ENCODE assay signal across 8 cellular contexts in genomic region chr18:57802166-57802868, GRCh38. TPM values are rescaled to one million over a fixed set of nuclear protein-coding genes. Genes with fewer than 3 reads are reported as not detected.
DNase-seq lines count a peak whose midpoint lies in the region; ATAC-seq, FAIRE-seq and TF ChIP-seq lines count a peak whose summit lies in the region.

No MANE protein-coding gene starts in this region.

- peaks cover 11% of the 10 kb centered on the region for H3K4me1 ChIP-seq in RWPE2 (ENCODE audit: insufficient read depth, poor library complexity, severe bottlenecking)
- H3K4me1 ChIP-seq in sigmoid colon: peaks cover 0 to 42% (median 19%) of the 10 kb centered on the region in 4 donors

- H3K9me3 ChIP-seq in RWPE2 (ENCODE audit: severe bottlenecking) (no peaks in the 10 kb centered on the region), sigmoid colon (no peaks in the 10 kb centered on the region)

- H3K36me3 ChIP-seq in RWPE2 (ENCODE audit: low read depth) (no peaks in the 10 kb centered on the region), sigmoid colon (no peaks in the 10 kb centered on the region)

- CTCF ChIA-PET in activated naive CD4-positive, alpha-beta T cell treated with anti-CD3 and anti-CD28 coated beads for 36 hours (lab: Charles Lee): no interaction called here

- peak overlapping the region; percentile 57 for H3K27ac ChIP-seq in RWPE2 (ENCODE audit: poor library complexity, severe bottlenecking)
- H3K27ac ChIP-seq in sigmoid colon: peak overlapping the region; percentile 71 to 92 (median 86)

- H3K9me3 Mint-ChIP-seq in activated naive CD4-positive, alpha-beta T cell treated with anti-CD3 and anti-CD28 coated beads for 36 hours: no peaks in the 10 kb centered on the region

- peak overlapping the region; percentile 69 for H3K4me3 ChIP-seq in RWPE2 (ENCODE audit: severe bottlenecking)
- H3K4me3 ChIP-seq in foreskin fibroblast (ENCODE audit: low read depth in 1 of 2, low read length in 2 of 2): peak overlapping the region; percentile 90 to 97
- H3K4me3 ChIP-seq in sigmoid colon: peak overlapping the region; percentile 68 to 85 (median 75)

- TF ChIP-seq POLR2A in sigmoid colon (IDR thresholded peaks at IDR 0.05): no peak

- 0 to 1% methylated on average over 48 of the region's 48 CpGs for WGBS in sigmoid colon, 2 donors

- no peaks in the 10 kb centered on the region for H3K36me3 Mint-ChIP-seq in activated naive CD4-positive, alpha-beta T cell treated with anti-CD3 and anti-CD28 coated beads for 36 hours (ENCODE audit: low read depth)

- H3K27me3 ChIP-seq in RWPE2 (ENCODE audit: insufficient read depth, poor library complexity, severe bottlenecking) (no peaks in the 10 kb centered on the region), sigmoid colon (peaks cover 0 to 6% (median 0%) of the 10 kb centered on the region in 3 donors)

- H3K4me1 Mint-ChIP-seq in activated naive CD4-positive, alpha-beta T cell treated with anti-CD3 and anti-CD28 coated beads for 36 hours (ENCODE audit: low read depth): peaks cover 13% of the 10 kb centered on the region

- intact Hi-C loops in activated naive CD4-positive, alpha-beta T cell treated with anti-CD3 and anti-CD28 coated beads for 36 hours (cut with micrococcal nuclease): loop anchor here (2.0 kb wide), 1 partner anchor 172 kb away; no protein-coding TSS in a partner anchor
- intact Hi-C loops in sigmoid colon (cut with DNase I): loop anchor here (5.0 kb wide), 2 partner anchors 65 to 170 kb away; no protein-coding TSS in a partner anchor

- ATAC-seq in RWPE2 (ENCODE audit: low read depth) (peak; percentile 7; the same call in 2 of the 3 replicates), HG02973 (IDR thresholded peaks at IDR 0.05; ENCODE audit: unreplicated experiment) (no peak)

- H3K27me3 Mint-ChIP-seq in activated naive CD4-positive, alpha-beta T cell treated with anti-CD3 and anti-CD28 coated beads for 36 hours (ENCODE audit: low read depth): peaks cover 48% of the 10 kb centered on the region

- TF ChIP-seq CTCF in RWPE2 (IDR thresholded peaks at IDR 0.05; ENCODE audit: poor library complexity, severe bottlenecking): no peak
- no peak for TF ChIP-seq CTCF in foreskin fibroblast (IDR thresholded peaks at IDR 0.05; ENCODE audit: low read depth, low read length)
- TF ChIP-seq CTCF in sigmoid colon (IDR thresholded peaks at IDR 0.05): no peak
- TF ChIP-seq CTCF in D721Med (IDR thresholded peaks at IDR 0.05; ENCODE audit: insufficient read depth, missing control alignments): no peak

- TF ChIP-seq EP300 in sigmoid colon (IDR thresholded peaks at IDR 0.05): no peak

- peak overlapping the region; percentile 71 for H3K4me3 Mint-ChIP-seq in activated naive CD4-positive, alpha-beta T cell treated with anti-CD3 and anti-CD28 coated beads for 36 hours

- no peak for FAIRE-seq in D721Med (lab: Jason Lieb, UNC)

- peak; percentile 14 for DNase-seq in activated naive CD4-positive, alpha-beta T cell treated with anti-CD3 and anti-CD28 coated beads for 36 hours
- DNase-seq in activated naive CD4-positive, alpha-beta T cell treated with Interleukin-2 at 50 U/mL for 16 hours: no peak
- no peak for DNase-seq in RWPE2 (ENCODE audit: low spot score)
- DNase-seq in foreskin fibroblast: peak in 1 of 2 donors; percentile 29
- DNase-seq in sigmoid colon: no peak
- DNase-seq in kidney glomerular epithelial cell (lab: John Stamatoyannopoulos, UW): no peak
- no peak for DNase-seq in D721Med (ENCODE audit: insufficient read length, low spot score)

- no peak overlapping the region for H3K27ac Mint-ChIP-seq in activated naive CD4-positive, alpha-beta T cell treated with anti-CD3 and anti-CD28 coated beads for 36 hours

RNA-seq across cellular contexts. Expression of gene ATP8B1, which starts 0.8 kb away (rescaled TPM):
- total RNA-seq in activated naive CD4-positive, alpha-beta T cell treated with anti-CD3 and anti-CD28 coated beads for 36 hours: not detected
- total RNA-seq in sigmoid colon: 10 to 100 TPM in 2 of 4 donors, 1 to 10 TPM in 2; 8.1 to 18.0 (median 11.6) TPM
- 10 to 100 TPM; 24.0 to 94.1 (median 24.3) TPM for polyA plus RNA-seq in sigmoid colon

Comparison
In these comparisons a context has a peak if more than half of its experiments do, and no peak if none do; other contexts are left out.
1. RNA of gene ATP8B1, which starts 0.8 kb away (total RNA-seq): 8.1 to 18.0 TPM in sigmoid colon; not detected in activated naive CD4-positive, alpha-beta T cell treated with anti-CD3 and anti-CD28 coated beads for 36 hours; every median in the first group is over 4 times any median in the second.
2. Peak in every context shown above with its lines, with median percentiles within 50 percentile points of each other: H3K4me3 ChIP-seq.